ENCODE assay signal across 8 cellular contexts in the genomic region with DNA sequence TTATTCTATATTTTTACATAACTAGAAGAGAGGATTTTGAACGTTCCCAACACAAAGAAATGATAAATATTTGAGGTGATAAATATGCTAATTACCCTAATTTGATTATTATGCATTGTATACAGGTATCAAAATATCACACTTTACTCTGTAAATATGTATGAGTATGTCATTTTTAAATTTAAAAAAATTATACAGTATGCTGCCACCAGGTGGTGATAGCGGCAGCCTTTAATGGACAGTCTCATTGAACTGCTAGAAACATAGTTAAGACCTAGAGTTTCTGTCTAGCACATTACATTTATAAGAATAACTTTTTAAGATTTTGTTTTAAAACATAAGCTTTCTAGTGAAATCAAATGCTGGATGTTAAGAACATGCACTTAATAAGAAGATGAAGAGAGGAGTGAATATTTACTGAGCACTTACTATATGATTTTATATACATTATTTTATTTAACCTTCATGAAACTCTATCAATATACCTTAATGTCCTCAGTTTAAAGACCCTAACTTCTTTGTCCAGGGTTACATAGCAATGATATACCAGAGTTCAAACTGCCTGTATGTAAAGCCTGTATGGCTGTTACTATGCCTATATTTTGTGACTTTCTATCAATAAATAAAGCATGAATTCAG.
A peak's percentile ranks its signal among the peaks of the same experiment; 100 is the strongest.
DNase-seq lines count a peak whose midpoint lies in the region; ATAC-seq lines count a peak whose summit lies in the region.

No MANE protein-coding gene starts in this region.

- no peaks in the 10 kb centered on the region for H3K36me3 Mint-ChIP-seq in naive thymus-derived CD4-positive, alpha-beta T cell

- peaks cover 0 to 2% (median 0%) of the 10 kb centered on the region in 11 donors for H3K9me3 Mint-ChIP-seq in naive thymus-derived CD4-positive, alpha-beta T cell

- POLR2A ChIA-PET in naive thymus-derived CD4-positive, alpha-beta T cell (lab: Charles Lee) = no interaction called here

- no peak overlapping the region for H3K4me3 Mint-ChIP-seq in naive thymus-derived CD4-positive, alpha-beta T cell

- H3K4me1 Mint-ChIP-seq in naive thymus-derived CD4-positive, alpha-beta T cell = no peaks in the 10 kb centered on the region

- CTCF ChIA-PET in naive thymus-derived CD4-positive, alpha-beta T cell (lab: Charles Lee) = interaction anchor here (1.5 kb wide), 1 partner anchor 15 kb away, joined by 3 read pairs; no protein-coding TSS in a partner anchor

- DNase-seq in NCI-H510A treated with DMSO at 0.1 percent for 48 hours (lab: John Stamatoyannopoulos, UW) (peak; percentile 24), NCI-H510A (lab: John Stamatoyannopoulos, UW) (no peak), kidney glomerular epithelial cell (lab: John Stamatoyannopoulos, UW) (peak; percentile 20), NK-92 (lab: John Stamatoyannopoulos, UW; ENCODE audit: unreplicated experiment) (no peak)
- DNase-seq in Jurkat, Clone E6-1 (ENCODE audit: low read depth, low spot score) = peak; percentile 21
- DNase-seq in activated CD4-positive, alpha-beta T cell treated with anti-CD3 and anti-CD28 coated beads, Interleukin-2, amount 50 U/mL, for 48 hours = peak; percentile 11
- no peak for DNase-seq in naive thymus-derived CD4-positive, alpha-beta T cell

- H3K27ac Mint-ChIP-seq in naive thymus-derived CD4-positive, alpha-beta T cell = no peak overlapping the region

- no peaks in the 10 kb centered on the region for H3K36me3 ChIP-seq in naive thymus-derived CD4-positive, alpha-beta T cell (ENCODE audit: control insufficient read depth in 2 of 3, insufficient read depth in 3 of 3, low read length in 3 of 3)

- intact Hi-C loops in naive thymus-derived CD4-positive, alpha-beta T cell (cut with micrococcal nuclease) = loop anchor here in 1 of 2 donors (1.0 kb wide), 1 partner anchor 1258 kb away; no protein-coding TSS in a partner anchor

- no peaks in the 10 kb centered on the region for H3K4me1 ChIP-seq in naive thymus-derived CD4-positive, alpha-beta T cell (ENCODE audit: control insufficient read depth in 2 of 2, insufficient read depth in 2 of 2, low read length in 2 of 2)

- H3K9me3 ChIP-seq in naive thymus-derived CD4-positive, alpha-beta T cell (ENCODE audit: control insufficient read depth in 2 of 3, low read length in 3 of 3) = no peaks in the 10 kb centered on the region

- peak; percentile 60 for ATAC-seq in GM19468 (IDR thresholded peaks at IDR 0.05; ENCODE audit: extremely low read depth, unreplicated experiment)
- ATAC-seq in naive thymus-derived CD4-positive, alpha-beta T cell = no peak

- no peak overlapping the region for H3K27ac ChIP-seq in naive thymus-derived CD4-positive, alpha-beta T cell (ENCODE audit: low read depth, low read length)

- no peak overlapping the region for H3K4me3 ChIP-seq in Jurkat, Clone E6-1 (ENCODE audit: low read length)
- no peak overlapping the region for H3K4me3 ChIP-seq in naive thymus-derived CD4-positive, alpha-beta T cell (ENCODE audit: low read length)

- H3K27me3 ChIP-seq in naive thymus-derived CD4-positive, alpha-beta T cell (ENCODE audit: control insufficient read depth in 2 of 2, insufficient read depth in 2 of 2, low read length in 2 of 2) = no peaks in the 10 kb centered on the region

- peaks cover 0 to 6% (median 0%) of the 10 kb centered on the region in 5 donors for H3K27me3 Mint-ChIP-seq in naive thymus-derived CD4-positive, alpha-beta T cell

Comparison
In these comparisons a context has a peak if more than half of its experiments do, and no peak if none do; other contexts are left out.
1. DNase-seq: peak in NCI-H510A treated with DMSO at 0.1 percent for 48 hours (single experiment), Jurkat, Clone E6-1 (single experiment), activated CD4-positive, alpha-beta T cell treated with anti-CD3 and anti-CD28 coated beads, Interleukin-2, amount 50 U/mL, for 48 hours (2 of 2) and kidney glomerular epithelial cell (single experiment); none in NCI-H510A (single experiment), naive thymus-derived CD4-positive, alpha-beta T cell (0 of 9) and NK-92 (single experiment).